Comparison of ENCODE assay signal across 21 cellular contexts in genomic region chr17:78345172-78345571, GRCh38. TPM values are rescaled to one million over a fixed set of nuclear protein-coding genes. Genes with fewer than 3 reads are reported as not detected.
DNase-seq lines count a peak whose midpoint lies in the region; ATAC-seq and TF ChIP-seq lines count a peak whose summit lies in the region.
"Had no signal": no experiment of that assay in that cellular context is flagged by ENCODE, and none has a peak within 500 bp of the region (broad histone marks: within the 10 kb centered on the region; RNA-seq: fewer than 3 reads in every experiment).

No MANE protein-coding gene starts in this region.

- intact Hi-C loops in activated naive CD4-positive, alpha-beta T cell treated with anti-CD3 and anti-CD28 coated beads for 36 hours (cut with micrococcal nuclease): no loop called here

- no peaks in the 10 kb centered on the region for H3K27me3 Mint-ChIP-seq in activated naive CD4-positive, alpha-beta T cell treated with anti-CD3 and anti-CD28 coated beads for 36 hours (ENCODE audit: low read depth)
- H3K27me3 Mint-ChIP-seq in memory B cell: no peaks in the 10 kb centered on the region
- H3K27me3 Mint-ChIP-seq in stimulated activated memory B cell treated with anti-CD40 and anti-IgM and Interleukin-4, amounts not matched to agents 10 μg/mL and 1 μg/mL and 100 μg/mL, for 72 hours: no peaks in the 10 kb centered on the region

- no peak overlapping the region for H3K4me3 Mint-ChIP-seq in activated naive CD4-positive, alpha-beta T cell treated with anti-CD3 and anti-CD28 coated beads for 36 hours
- H3K4me3 Mint-ChIP-seq in memory B cell: no peak overlapping the region
- no peak overlapping the region for H3K4me3 Mint-ChIP-seq in stimulated activated memory B cell treated with anti-CD40 and anti-IgM and Interleukin-4, amounts not matched to agents 10 μg/mL and 1 μg/mL and 100 μg/mL, for 72 hours

- in situ Hi-C loops in astrocyte of the spinal cord (cut with HindIII; ENCODE audit: low sequenced_read_pairs): no loop called here

- no peak for ATAC-seq in memory B cell (ENCODE audit: low read depth)
- no peak for ATAC-seq in stimulated activated memory B cell treated with anti-CD40 and anti-IgM and Interleukin-4, amounts not matched to agents 10 μg/mL and 1 μg/mL and 100 μg/mL, for 72 hours
- ATAC-seq: A549; activated CD4-positive, CD25-positive, alpha-beta regulatory T cell treated with anti-CD3 and anti-CD28 coated beads, Interleukin-2, amount 50 U/mL, for 24 hours; left lung had no signal

- no peak for DNase-seq in activated naive CD4-positive, alpha-beta T cell treated with anti-CD3 and anti-CD28 coated beads for 36 hours
- no peak for DNase-seq in activated naive CD4-positive, alpha-beta T cell treated with anti-CD3 and anti-CD28 coated beads, Interleukin-2, amount 50 U/mL, for 16 hours
- no peak for DNase-seq in astrocyte of the spinal cord (ENCODE audit: low read depth, low spot score)
- no peak for DNase-seq in memory B cell (ENCODE audit: low spot score in 2 of 2)
- DNase-seq in T-helper 1 cell: no peak
- DNase-seq in SKM-1 (lab: John Stamatoyannopoulos, UW; ENCODE audit: unreplicated experiment): no peak
- DNase-seq in NOMO-1 treated with DMSO at 0.1 percent for 48 hours (lab: John Stamatoyannopoulos, UW; ENCODE audit: unreplicated experiment): no peak
- DNase-seq: activated effector memory CD4-positive, alpha-beta T cell treated with Interleukin-2 at 50 U/mL for 16 hours; GF-D8; H7; left lung; MM.1S; NCI-H187; NCI-H226; T-helper 9 cell; uterus had no signal

- CTCF ChIA-PET in activated naive CD4-positive, alpha-beta T cell treated with anti-CD3 and anti-CD28 coated beads for 36 hours (lab: Charles Lee): interaction anchor here (0.6 to 1.2 kb wide), 4 partner anchors 11 to 27 kb away, joined by 3 to 4 read pairs (median 3); no protein-coding TSS in a partner anchor

- no peaks in the 10 kb centered on the region for H3K9me3 Mint-ChIP-seq in activated naive CD4-positive, alpha-beta T cell treated with anti-CD3 and anti-CD28 coated beads for 36 hours
- no peaks in the 10 kb centered on the region for H3K9me3 Mint-ChIP-seq in memory B cell
- H3K9me3 Mint-ChIP-seq in stimulated activated memory B cell treated with anti-CD40 and anti-IgM and Interleukin-4, amounts not matched to agents 10 μg/mL and 1 μg/mL and 100 μg/mL, for 72 hours: no peaks in the 10 kb centered on the region

- peak; percentile 8 for TF ChIP-seq CTCF in astrocyte of the spinal cord (IDR thresholded peaks at IDR 0.05; ENCODE audit: low read depth, low read length)

- H3K36me3 Mint-ChIP-seq in activated naive CD4-positive, alpha-beta T cell treated with anti-CD3 and anti-CD28 coated beads for 36 hours (ENCODE audit: low read depth): no peaks in the 10 kb centered on the region
- no peaks in the 10 kb centered on the region for H3K36me3 Mint-ChIP-seq in memory B cell
- no peaks in the 10 kb centered on the region for H3K36me3 Mint-ChIP-seq in stimulated activated memory B cell treated with anti-CD40 and anti-IgM and Interleukin-4, amounts not matched to agents 10 μg/mL and 1 μg/mL and 100 μg/mL, for 72 hours

- H3K4me1 Mint-ChIP-seq in activated naive CD4-positive, alpha-beta T cell treated with anti-CD3 and anti-CD28 coated beads for 36 hours (ENCODE audit: low read depth): peaks cover 68% of the 10 kb centered on the region
- peaks cover 57% of the 10 kb centered on the region for H3K4me1 Mint-ChIP-seq in memory B cell
- H3K4me1 Mint-ChIP-seq in stimulated activated memory B cell treated with anti-CD40 and anti-IgM and Interleukin-4, amounts not matched to agents 10 μg/mL and 1 μg/mL and 100 μg/mL, for 72 hours: peaks cover 76% of the 10 kb centered on the region

- peak overlapping the region; percentile 57 for H3K27ac Mint-ChIP-seq in activated naive CD4-positive, alpha-beta T cell treated with anti-CD3 and anti-CD28 coated beads for 36 hours
- peak overlapping the region; percentile 97 for H3K27ac Mint-ChIP-seq in memory B cell
- H3K27ac Mint-ChIP-seq in stimulated activated memory B cell treated with anti-CD40 and anti-IgM and Interleukin-4, amounts not matched to agents 10 μg/mL and 1 μg/mL and 100 μg/mL, for 72 hours: peak overlapping the region; percentile 85

- no peak overlapping the region for H3K4me3 ChIP-seq in astrocyte of the spinal cord (ENCODE audit: low read depth, low read length)
- H3K4me3 ChIP-seq: A549; BLaER1 treated with 17β-estradiol and CSF1 and Interleukin-3, amounts not matched to agents 10 nM and 100 nM; left lung; pancreas; uterus had no signal

RNA-seq across cellular contexts. Expression of gene SOCS3, which starts 14.7 kb away (rescaled TPM):
- 100 to 1,000 TPM; 281 to 290 TPM for total RNA-seq in activated naive CD4-positive, alpha-beta T cell treated with anti-CD3 and anti-CD28 coated beads for 36 hours

RNA-seq across cellular contexts. Expression of gene PGS1, which starts 33.3 kb away (rescaled TPM):
- 10 to 100 TPM; 69.0 to 73.1 TPM for total RNA-seq in activated naive CD4-positive, alpha-beta T cell treated with anti-CD3 and anti-CD28 coated beads for 36 hours
